In genomic region chr16:29837833-29838232, GRCh38 we compare ENCODE assay signal across 22 cellular contexts.
"Had no signal": no experiment of that assay in that cellular context is flagged by ENCODE, and none has a peak within 500 bp of the region (broad histone marks: within the 10 kb centered on the region; RNA-seq: fewer than 3 reads in every experiment).

No MANE protein-coding gene starts in this region.

- H3K27me3 ChIP-seq: foreskin keratinocyte, neural progenitor cell, pancreas, right lobe of liver, suprapubic skin, thyroid gland, uterus had no signal

- H3K27ac Mint-ChIP-seq: dendritic cell treated with granulocyte-macrophage colony-stimulating factor and Interleukin-4, amounts not matched to agents 40 ng/mL and 50 ng/mL, for 4 days; natural killer cell; neural progenitor cell; progenitor cell of endocrine pancreas; type B pancreatic cell had no signal

- H3K4me3 Mint-ChIP-seq: dendritic cell treated with granulocyte-macrophage colony-stimulating factor and Interleukin-4, amounts not matched to agents 40 ng/mL and 50 ng/mL, for 4 days; natural killer cell; neural progenitor cell; stimulated activated effector memory CD8-positive, alpha-beta T cell treated with anti-CD3 and anti-CD28 coated beads, Interleukin-12 subunit alpha, Interleukin-12 subunit beta, amount 100 ng/mL, for 72 hours; type B pancreatic cell had no signal

- H3K9me3 ChIP-seq: mucosa of descending colon, pancreas, right lobe of liver, suprapubic skin, thyroid gland, uterus had no signal

- H3K4me1 ChIP-seq: foreskin keratinocyte, neural progenitor cell, pancreas, right lobe of liver, suprapubic skin, thyroid gland, uterus had no signal

- ATAC-seq: foreskin keratinocyte; left colon; left ventricle myocardium superior; mucosa of descending colon; natural killer cell; pancreas; right lobe of liver; stimulated activated effector memory CD8-positive, alpha-beta T cell treated with anti-CD3 and anti-CD28 coated beads, Interleukin-12 subunit alpha, Interleukin-12 subunit beta, amount 100 ng/mL, for 72 hours; stimulated activated naive CD8-positive, alpha-beta T cell treated with anti-CD3 and anti-CD28 coated beads, Interleukin-15, Interleukin-2, amounts not matched to agents 100 U/mL and 50 U/mL, for 24 hours had no signal

- H3K4me3 ChIP-seq: lung, mucosa of descending colon, neural progenitor cell, pancreas, right lobe of liver, suprapubic skin, thyroid gland, uterus had no signal

- H3K36me3 Mint-ChIP-seq: natural killer cell, neural progenitor cell had no signal

- H3K4me1 Mint-ChIP-seq: natural killer cell; stimulated activated effector memory CD8-positive, alpha-beta T cell treated with anti-CD3 and anti-CD28 coated beads, Interleukin-12 subunit alpha, Interleukin-12 subunit beta, amount 100 ng/mL, for 72 hours had no signal

- H3K36me3 ChIP-seq: neural progenitor cell, uterus had no signal

- H3K9ac ChIP-seq: neural progenitor cell had no signal

- H3K27ac ChIP-seq: foreskin keratinocyte, neural progenitor cell, pancreas, right lobe of liver, suprapubic skin, thyroid gland, uterus had no signal

- H2AFZ ChIP-seq: neural progenitor cell had no signal

- H3K27me3 Mint-ChIP-seq: dendritic cell treated with granulocyte-macrophage colony-stimulating factor and Interleukin-4, amounts not matched to agents 40 ng/mL and 50 ng/mL, for 4 days; progenitor cell of endocrine pancreas; type B pancreatic cell had no signal

- H3K9me3 Mint-ChIP-seq: dendritic cell treated with granulocyte-macrophage colony-stimulating factor and Interleukin-4, amounts not matched to agents 40 ng/mL and 50 ng/mL, for 4 days; natural killer cell; neural progenitor cell; stimulated activated effector memory CD8-positive, alpha-beta T cell treated with anti-CD3 and anti-CD28 coated beads, Interleukin-12 subunit alpha, Interleukin-12 subunit beta, amount 100 ng/mL, for 72 hours; type B pancreatic cell had no signal

- DNase-seq: erythroblast; foreskin keratinocyte; hippocampal formation; left colon; left ventricle myocardium superior; mucosa of descending colon; natural killer cell; nucleus accumbens; pancreas; right lobe of liver; stimulated activated CD4-positive, alpha-beta T cell treated with anti-CD3 and anti-CD28 coated beads, Interleukin-4, amount 100 ng/mL, for 1 hour; stimulated activated CD8-positive, alpha-beta memory T cell treated with anti-CD3 and anti-CD28 coated beads, Interleukin-4, amount 100 ng/mL, for 48 hours; stimulated activated naive CD8-positive, alpha-beta T cell treated with anti-CD3 and anti-CD28 coated beads, Interleukin-15, Interleukin-2, amounts not matched to agents 100 U/mL and 50 U/mL, for 24 hours; thyroid gland; uterus had no signal

- H3K4me2 ChIP-seq: neural progenitor cell had no signal
